12 cellular contexts compared by ENCODE assay signal in genomic region chrX:118221733-118222132, GRCh38.
"Had no signal": no experiment of that assay in that cellular context is flagged by ENCODE, and none has a peak within 500 bp of the region (broad histone marks: within the 10 kb centered on the region; RNA-seq: fewer than 3 reads in every experiment).

No MANE protein-coding gene starts in this region.

- H3K27ac ChIP-seq: ascending aorta, gastroesophageal sphincter, left lung, neural progenitor cell, thyroid gland, VCaP had no signal

- DNase-seq: activated CD4-positive, alpha-beta T cell treated with anti-CD3 and anti-CD28 coated beads for 1 hour; activated CD4-positive, alpha-beta T cell treated with anti-CD3 and anti-CD28 coated beads, Interleukin-2, amount 50 U/mL, for 4 hours; activated naive CD4-positive, alpha-beta T cell treated with Interleukin-2 at 50 U/mL for 16 hours; effector CD4-positive, alpha-beta T cell; left lung; mammary epithelial cell; thyroid gland had no signal

- H3K36me3 ChIP-seq: ascending aorta, gastroesophageal sphincter, left lung, neural progenitor cell, thyroid gland had no signal

- H3K4me1 ChIP-seq: ascending aorta, left lung, neural progenitor cell had no signal

- H3K4me3 ChIP-seq: ascending aorta, gastroesophageal sphincter, left lung, neural progenitor cell, thyroid gland had no signal

- FAIRE-seq: islet of Langerhans had no signal

- H3K27me3 ChIP-seq: ascending aorta, gastroesophageal sphincter, neural progenitor cell, thyroid gland had no signal

- H3K9me3 ChIP-seq: ascending aorta, gastroesophageal sphincter, left lung, thyroid gland had no signal

- H3K9ac ChIP-seq: neural progenitor cell had no signal
